13 cellular contexts compared by ENCODE assay signal in genomic region chr10:114537791-114538543, GRCh38.
DNase-seq lines count a peak whose midpoint lies in the region; ATAC-seq lines count a peak whose summit lies in the region.
"Had no signal": no experiment of that assay in that cellular context is flagged by ENCODE, and none has a peak within 500 bp of the region (broad histone marks: within the 10 kb centered on the region; RNA-seq: fewer than 3 reads in every experiment).

No MANE protein-coding gene starts in this region.

- H3K27ac ChIP-seq in naive thymus-derived CD4-positive, alpha-beta T cell (ENCODE audit: low read depth, low read length), result peak overlapping the region; percentile 68
- H3K27ac ChIP-seq: 22Rv1, neutrophil had no signal

- H3K4me1 ChIP-seq in HAP-1, result peaks cover 14% of the 10 kb centered on the region
- peaks cover 54 to 67% of the 10 kb centered on the region in 2 donors for H3K4me1 ChIP-seq in naive thymus-derived CD4-positive, alpha-beta T cell (ENCODE audit: control insufficient read depth in 2 of 2, insufficient read depth in 2 of 2, low read length in 2 of 2)

- peaks cover 62% of the 10 kb centered on the region for H3K4me1 Mint-ChIP-seq in T-helper 1 cell treated with Interleukin-12 subunit alpha and Interleukin-12 subunit beta and Interleukin-4 antibody, amounts not matched to agents 30 μg/mL and 1 μg/mL, for 36 hours (ENCODE audit: low read depth)
- peaks cover 54% of the 10 kb centered on the region for H3K4me1 Mint-ChIP-seq in activated naive CD8-positive, alpha-beta T cell treated with anti-CD3 and anti-CD28 coated beads, Interleukin-2, amount 10 ng/mL, durations not matched to agents 7 days and 5 days
- peaks cover 44 to 83% (median 71%) of the 10 kb centered on the region in 7 donors for H3K4me1 Mint-ChIP-seq in naive thymus-derived CD4-positive, alpha-beta T cell

- CTCF ChIA-PET in naive thymus-derived CD4-positive, alpha-beta T cell (lab: Charles Lee), result interaction anchor here (0.7 to 19.4 kb wide), 2 partner anchors 15 to 18 kb away, joined by 3 to 283 read pairs; no protein-coding TSS in a partner anchor

- no peaks in the 10 kb centered on the region for H3K27me3 ChIP-seq in HAP-1 (ENCODE audit: low read depth)
- H3K27me3 ChIP-seq in naive thymus-derived CD4-positive, alpha-beta T cell (ENCODE audit: control insufficient read depth in 2 of 2, insufficient read depth in 2 of 2, low read length in 2 of 2), result no peaks in the 10 kb centered on the region

- no peaks in the 10 kb centered on the region for H3K27me3 Mint-ChIP-seq in T-helper 1 cell treated with Interleukin-12 subunit alpha and Interleukin-12 subunit beta and Interleukin-4 antibody, amounts not matched to agents 30 μg/mL and 1 μg/mL, for 36 hours (ENCODE audit: low read depth)
- H3K27me3 Mint-ChIP-seq in activated naive CD8-positive, alpha-beta T cell treated with anti-CD3 and anti-CD28 coated beads, Interleukin-2, amount 10 ng/mL, durations not matched to agents 7 days and 5 days, result no peaks in the 10 kb centered on the region
- no peaks in the 10 kb centered on the region for H3K27me3 Mint-ChIP-seq in naive thymus-derived CD4-positive, alpha-beta T cell

- H3K4me3 ChIP-seq in HAP-1, result no peak overlapping the region
- peak overlapping the region; percentile 25 for H3K4me3 ChIP-seq in naive thymus-derived CD4-positive, alpha-beta T cell (ENCODE audit: low read length)

- H3K9me3 Mint-ChIP-seq in T-helper 1 cell treated with Interleukin-12 subunit alpha and Interleukin-12 subunit beta and Interleukin-4 antibody, amounts not matched to agents 30 μg/mL and 1 μg/mL, for 36 hours, result no peaks in the 10 kb centered on the region
- H3K9me3 Mint-ChIP-seq in activated naive CD8-positive, alpha-beta T cell treated with anti-CD3 and anti-CD28 coated beads, Interleukin-2, amount 10 ng/mL, durations not matched to agents 7 days and 5 days, result no peaks in the 10 kb centered on the region
- H3K9me3 Mint-ChIP-seq in naive thymus-derived CD4-positive, alpha-beta T cell, result peaks cover 0 to 2% (median 0%) of the 10 kb centered on the region in 11 donors

- DNase-seq in T-helper 1 cell, result no peak
- peak; percentile 14 to 18 for DNase-seq in HAP-1 (ENCODE audit: low spot score in 2 of 2)
- no peak for DNase-seq in activated naive CD8-positive, alpha-beta T cell treated with anti-CD3 and anti-CD28 coated beads, Interleukin-2, amount 10 ng/mL, durations not matched to agents 7 days and 5 days
- DNase-seq in naive thymus-derived CD4-positive, alpha-beta T cell, result no peak
- no peak for DNase-seq in nucleus accumbens (lab: John Stamatoyannopoulos, UW)
- DNase-seq in SK-N-DZ (ENCODE audit: low spot score), result no peak
- DNase-seq: NCI-H1417 treated with DMSO at 0.1 percent for 48 hours, NCI-H774, SIG-M5 had no signal

- no peaks in the 10 kb centered on the region for H3K9me3 ChIP-seq in HAP-1
- H3K9me3 ChIP-seq in naive thymus-derived CD4-positive, alpha-beta T cell (ENCODE audit: control insufficient read depth in 2 of 3, low read length in 3 of 3), result no peaks in the 10 kb centered on the region
- H3K9me3 ChIP-seq: neutrophil had no signal

- H3K27ac Mint-ChIP-seq in T-helper 1 cell treated with Interleukin-12 subunit alpha and Interleukin-12 subunit beta and Interleukin-4 antibody, amounts not matched to agents 30 μg/mL and 1 μg/mL, for 36 hours, result peak overlapping the region; percentile 80
- H3K27ac Mint-ChIP-seq in activated naive CD8-positive, alpha-beta T cell treated with anti-CD3 and anti-CD28 coated beads, Interleukin-2, amount 10 ng/mL, durations not matched to agents 7 days and 5 days, result peak overlapping the region; percentile 89
- peak overlapping the region; percentile 94 to 99 (median 99) for H3K27ac Mint-ChIP-seq in naive thymus-derived CD4-positive, alpha-beta T cell

- in situ Hi-C loops in HAP-1 (cut with MboI; ENCODE audit: low sequenced_read_pairs), result no loop called here

- H3K4me3 Mint-ChIP-seq in T-helper 1 cell treated with Interleukin-12 subunit alpha and Interleukin-12 subunit beta and Interleukin-4 antibody, amounts not matched to agents 30 μg/mL and 1 μg/mL, for 36 hours, result peak overlapping the region; percentile 63
- peak overlapping the region; percentile 80 for H3K4me3 Mint-ChIP-seq in activated naive CD8-positive, alpha-beta T cell treated with anti-CD3 and anti-CD28 coated beads, Interleukin-2, amount 10 ng/mL, durations not matched to agents 7 days and 5 days
- peak overlapping the region; percentile 60 to 83 (median 78) for H3K4me3 Mint-ChIP-seq in naive thymus-derived CD4-positive, alpha-beta T cell

- no peak for ATAC-seq in activated naive CD8-positive, alpha-beta T cell treated with anti-CD3 and anti-CD28 coated beads, Interleukin-2, amount 10 ng/mL, durations not matched to agents 7 days and 5 days (ENCODE audit: low read depth)
- no peak for ATAC-seq in naive thymus-derived CD4-positive, alpha-beta T cell
- ATAC-seq in HG02642 (IDR thresholded peaks at IDR 0.05; ENCODE audit: poor library complexity, unreplicated experiment), result no peak

- H3K36me3 ChIP-seq in HAP-1 (replicated peaks), result no peaks in the 10 kb centered on the region
- no peaks in the 10 kb centered on the region for H3K36me3 ChIP-seq in naive thymus-derived CD4-positive, alpha-beta T cell (ENCODE audit: control insufficient read depth in 2 of 3, insufficient read depth in 3 of 3, low read length in 3 of 3)
- H3K36me3 ChIP-seq: neutrophil had no signal

- peaks cover 5% of the 10 kb centered on the region for H3K36me3 Mint-ChIP-seq in T-helper 1 cell treated with Interleukin-12 subunit alpha and Interleukin-12 subunit beta and Interleukin-4 antibody, amounts not matched to agents 30 μg/mL and 1 μg/mL, for 36 hours (ENCODE audit: low read depth)
- H3K36me3 Mint-ChIP-seq in activated naive CD8-positive, alpha-beta T cell treated with anti-CD3 and anti-CD28 coated beads, Interleukin-2, amount 10 ng/mL, durations not matched to agents 7 days and 5 days, result no peaks in the 10 kb centered on the region
- peaks cover 0 to 4% (median 0%) of the 10 kb centered on the region in 5 donors for H3K36me3 Mint-ChIP-seq in naive thymus-derived CD4-positive, alpha-beta T cell

- POLR2A ChIA-PET in activated naive CD8-positive, alpha-beta T cell treated with anti-CD3 and anti-CD28 coated beads, Interleukin-2, amount 10 ng/mL, durations not matched to agents 7 days and 5 days (lab: Charles Lee), result interaction anchor here (1.5 to 12.2 kb wide), 2 partner anchors 18 to 400 kb away, joined by 3 to 387 read pairs; partner anchors contain the start of gene TRUB1
- POLR2A ChIA-PET in naive thymus-derived CD4-positive, alpha-beta T cell (lab: Charles Lee), result interaction anchor here (0.7 to 16.6 kb wide), 4 partner anchors 14 to 38 kb away, joined by 3 to 355 read pairs (median 41); no protein-coding TSS in a partner anchor

- intact Hi-C loops in naive thymus-derived CD4-positive, alpha-beta T cell (cut with micrococcal nuclease), result loop anchor here in 1 of 2 donors (1.0 kb wide), 1 partner anchor 25 kb away; no protein-coding TSS in a partner anchor

Comparison
In these comparisons a context has a peak if more than half of its experiments do, and no peak if none do; other contexts are left out.
1. DNase-seq: peak in HAP-1 (2 of 2); none in T-helper 1 cell (0 of 5), activated naive CD8-positive, alpha-beta T cell treated with anti-CD3 and anti-CD28 coated beads, Interleukin-2, amount 10 ng/mL, durations not matched to agents 7 days and 5 days (single experiment), naive thymus-derived CD4-positive, alpha-beta T cell (0 of 9), nucleus accumbens (0 of 56) and SK-N-DZ (single experiment).
2. Peak in every context shown above with its lines, with median percentiles within 50 percentile points of each other: H3K27ac Mint-ChIP-seq and H3K4me3 Mint-ChIP-seq.